8 cellular contexts compared by ENCODE assay signal in the genomic region with DNA sequence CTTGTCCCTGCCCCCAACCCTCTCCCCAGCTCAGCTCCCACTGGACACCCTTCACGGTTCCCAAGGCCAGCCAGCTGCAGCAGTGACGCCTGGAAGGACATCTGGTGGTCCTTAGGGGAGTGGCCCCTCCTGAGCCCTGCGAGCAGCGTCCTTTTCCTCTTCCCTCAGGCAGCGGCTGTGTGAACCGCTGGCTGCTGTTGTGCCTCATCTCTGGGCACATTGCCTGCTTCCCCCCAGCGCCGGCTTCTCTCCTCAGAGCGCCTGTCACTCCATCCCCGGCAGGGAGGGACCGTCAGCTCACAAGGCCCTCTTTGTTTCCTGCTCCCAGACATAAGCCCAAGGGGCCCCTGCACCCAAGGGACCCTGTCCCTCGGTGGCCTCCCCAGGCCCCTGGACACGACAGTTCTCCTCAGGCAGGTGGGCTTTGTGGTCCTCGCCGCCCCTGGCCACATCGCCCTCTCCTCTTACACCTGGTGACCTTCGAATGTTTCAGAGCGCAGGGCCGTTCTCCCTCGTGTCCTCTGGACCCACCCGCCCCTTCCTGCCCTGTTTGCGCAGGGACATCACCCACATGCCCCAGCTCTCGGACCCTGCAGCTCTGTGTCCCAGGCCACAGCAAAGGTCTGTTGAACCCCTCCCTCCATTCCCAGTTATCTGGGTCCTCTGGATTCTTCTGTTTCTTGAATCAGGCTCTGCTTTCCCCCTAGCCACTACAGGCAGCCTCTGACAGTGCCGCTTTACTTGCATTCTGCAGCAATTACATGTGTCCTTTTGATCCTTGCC. TPM values are rescaled to one million over a fixed set of nuclear protein-coding genes. Genes with fewer than 3 reads are reported as not detected.
A peak's percentile ranks its signal among the peaks of the same experiment; 100 is the strongest.
DNase-seq lines count a peak whose midpoint lies in the region; ATAC-seq and TF ChIP-seq lines count a peak whose summit lies in the region.

No MANE protein-coding gene starts in this region.

- peaks cover 2% of the 10 kb centered on the region for H3K4me1 Mint-ChIP-seq in activated naive CD8-positive, alpha-beta T cell treated with anti-CD3 and anti-CD28 coated beads for 36 hours

- H3K4me3 Mint-ChIP-seq in activated naive CD8-positive, alpha-beta T cell treated with anti-CD3 and anti-CD28 coated beads for 36 hours, result no peak overlapping the region

- peaks cover 0 to 45% (median 23%) of the 10 kb centered on the region in 9 donors for H3K36me3 ChIP-seq in heart right ventricle

- H3K4me1 ChIP-seq in heart right ventricle, result peaks cover 2 to 50% (median 24%) of the 10 kb centered on the region in 9 donors

- H3K27me3 Mint-ChIP-seq in activated naive CD8-positive, alpha-beta T cell treated with anti-CD3 and anti-CD28 coated beads for 36 hours, result peaks cover 10% of the 10 kb centered on the region

- no peaks in the 10 kb centered on the region for H3K9me3 Mint-ChIP-seq in activated naive CD8-positive, alpha-beta T cell treated with anti-CD3 and anti-CD28 coated beads for 36 hours

- ATAC-seq in heart right ventricle (peak; percentile 16 to 72 (median 57)), HG03460 (IDR thresholded peaks at IDR 0.05; ENCODE audit: unreplicated experiment) (no peak), HG02623 (IDR thresholded peaks at IDR 0.05; ENCODE audit: unreplicated experiment) (no peak)

- TF ChIP-seq POLR2A in lower leg skin (IDR thresholded peaks at IDR 0.05), result no peak

- TF ChIP-seq CTCF in heart right ventricle (IDR thresholded peaks at IDR 0.05) (no peak), retinal pigment epithelial cell (conservative IDR thresholded peaks at IDR 0.05; ENCODE audit: low read depth, low read length) (peak; percentile 14), lower leg skin (IDR thresholded peaks at IDR 0.05) (no peak)

- intact Hi-C loops in heart right ventricle (cut with DNase I) (loop anchor here in 2 of 10 donors (5.0 to 10.0 kb wide), 2 partner anchors 67 to 129 kb away; no protein-coding TSS in a partner anchor), lower leg skin (cut with DNase I; ENCODE audit: low total_unique reads) (no loop called here)

- H3K4me3 ChIP-seq in heart right ventricle (no peak overlapping the region), retinal pigment epithelial cell (ENCODE audit: low read length) (no peak overlapping the region), lower leg skin (ENCODE audit: low read depth, poor library complexity, severe bottlenecking) (no peak overlapping the region)

- peak overlapping the region in 3 of 10 donors; percentile 18 to 30 (median 29) for H3K27ac ChIP-seq in heart right ventricle

- H3K27ac Mint-ChIP-seq in activated naive CD8-positive, alpha-beta T cell treated with anti-CD3 and anti-CD28 coated beads for 36 hours, result peak overlapping the region; percentile 12

- peaks cover 9% of the 10 kb centered on the region for H3K36me3 Mint-ChIP-seq in activated naive CD8-positive, alpha-beta T cell treated with anti-CD3 and anti-CD28 coated beads for 36 hours

- H3K27me3 ChIP-seq in heart right ventricle, result no peaks in the 10 kb centered on the region

- 39 to 46% methylated on average over 24 of the region's 24 CpGs for WGBS in heart right ventricle, 2 donors
- 32 to 39% methylated on average over 24 of the region's 24 CpGs for WGBS in lower leg skin, 2 donors

- H3K9me3 ChIP-seq in heart right ventricle, result no peaks in the 10 kb centered on the region

- peak; percentile 53 for DNase-seq in HuH-7 (ENCODE audit: low spot score)
- DNase-seq in activated naive CD8-positive, alpha-beta T cell treated with anti-CD3 and anti-CD28 coated beads for 36 hours, result no peak
- DNase-seq in heart right ventricle, result peak; percentile 40 to 58
- DNase-seq in retinal pigment epithelial cell (ENCODE audit: low read depth), result no peak
- no peak for DNase-seq in H4 (ENCODE audit: low spot score)
- no peak for DNase-seq in lower leg skin (ENCODE audit: low spot score in 2 of 2)

RNA-seq across cellular contexts. Expression of gene ANO7, which starts 35.8 kb away (rescaled TPM):
- 1 to 10 TPM; 3.4 to 3.6 TPM for total RNA-seq in activated naive CD8-positive, alpha-beta T cell treated with anti-CD3 and anti-CD28 coated beads for 36 hours
- total RNA-seq in heart right ventricle, result 1 to 10 TPM in 8 of 10 donors, under 1 TPM in 2; 0.92 to 3.0 (median 2.0) TPM
- under 1 TPM; 0.61 to 0.73 TPM for polyA plus RNA-seq in heart right ventricle
- total RNA-seq in H4 (2014; rRNA removed; shearing (Covaris generic)), result 0.43 and 0.91 TPM in 2 replicates
- total RNA-seq in lower leg skin, result under 1 TPM; 0.19 to 0.67 (median 0.35) TPM

Comparison
In these comparisons a context has a peak if more than half of its experiments do, and no peak if none do; other contexts are left out.
1. DNase-seq: peak in HuH-7 (single experiment) and heart right ventricle (2 of 2); none in activated naive CD8-positive, alpha-beta T cell treated with anti-CD3 and anti-CD28 coated beads for 36 hours (single experiment), retinal pigment epithelial cell (single experiment), H4 (single experiment) and lower leg skin (0 of 2).
2. ATAC-seq: peak in heart right ventricle (8 of 8); none in HG03460 (single experiment) and HG02623 (single experiment).